In the genomic region with DNA sequence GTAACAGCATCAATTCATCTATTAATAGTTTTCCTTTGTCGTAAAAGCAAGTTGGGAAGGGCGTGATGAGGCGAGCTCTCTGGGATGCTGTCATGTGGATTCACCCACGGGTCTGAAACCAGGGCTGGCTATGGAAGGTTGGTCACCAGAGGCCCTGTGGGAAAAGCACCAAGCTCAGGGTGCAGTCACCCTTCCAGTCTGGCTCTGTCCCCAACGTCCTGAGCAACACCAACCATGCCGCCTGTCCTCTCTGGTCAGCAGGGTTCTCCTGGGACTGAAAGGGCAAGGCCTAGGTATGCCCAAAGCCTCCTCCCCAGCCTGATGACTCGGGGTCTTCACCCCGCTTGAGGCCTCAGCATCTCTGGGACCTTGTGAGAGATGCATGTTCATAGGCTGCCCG, we compare ENCODE assay signal across 1 cellular context.
TF ChIP-seq lines count a peak whose summit lies in the region.

No MANE protein-coding gene starts in this region.

TF ChIP-seq in GM23338, 12 proteins besides CTCF, POLR2A, EP300 and RAD21 (continued from another document):
- TF ChIP-seq, protein P1, sequence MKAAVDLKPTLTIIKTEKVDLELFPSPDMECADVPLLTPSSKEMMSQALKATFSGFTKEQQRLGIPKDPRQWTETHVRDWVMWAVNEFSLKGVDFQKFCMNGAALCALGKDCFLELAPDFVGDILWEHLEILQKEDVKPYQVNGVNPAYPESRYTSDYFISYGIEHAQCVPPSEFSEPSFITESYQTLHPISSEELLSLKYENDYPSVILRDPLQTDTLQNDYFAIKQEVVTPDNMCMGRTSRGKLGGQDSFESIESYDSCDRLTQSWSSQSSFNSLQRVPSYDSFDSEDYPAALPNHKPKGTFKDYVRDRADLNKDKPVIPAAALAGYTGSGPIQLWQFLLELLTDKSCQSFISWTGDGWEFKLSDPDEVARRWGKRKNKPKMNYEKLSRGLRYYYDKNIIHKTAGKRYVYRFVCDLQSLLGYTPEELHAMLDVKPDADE (IDR thresholded peaks at IDR 0.05), result no peak
- TF ChIP-seq POLR2AphosphoS5 (IDR thresholded peaks at IDR 0.05; ENCODE audit: low read depth), result no peak
TF ChIP-seq in GM23338: peak in this region for 0.
